In genomic region chr17:6435968-6436367, GRCh38 we compare ENCODE assay signal across 8 cellular contexts. TPM values are rescaled to one million over a fixed set of nuclear protein-coding genes. Genes with fewer than 3 reads are reported as not detected.
A peak's percentile ranks its signal among the peaks of the same experiment; 100 is the strongest.
DNase-seq lines count a peak whose midpoint lies in the region; ATAC-seq and TF ChIP-seq lines count a peak whose summit lies in the region.

No MANE protein-coding gene starts in this region.

- DNase-seq in AG04450 (ENCODE audit: low read depth, low spot score) (peak; percentile 34), NCI-H446 treated with DMSO at 0.1 percent for 48 hours (lab: John Stamatoyannopoulos, UW) (peak; percentile 28), dermis blood vessel endothelial cell (peak; percentile 83), medulla oblongata (ENCODE audit: extremely low spot score) (peak; percentile 72)
- DNase-seq in activated CD4-positive, alpha-beta T cell treated with anti-CD3 and anti-CD28 coated beads for 48 hours, result peak; percentile 73
- DNase-seq in stimulated activated CD8-positive, alpha-beta memory T cell treated with anti-CD3 and anti-CD28 coated beads, Interleukin-2, amount 100 ng/mL, for 48 hours (ENCODE audit: low read depth in 2 of 2), result peak; percentile 40 to 48

- CTCF ChIA-PET in AG04450 (lab: Charles Lee), result interaction anchor here (0.5 to 2.1 kb wide), 20 partner anchors 10 to 1185 kb away, joined by 3 to 20 read pairs (median 4); partner anchors contain the start of gene NLRP1

- peaks cover 9% of the 10 kb centered on the region for H3K27me3 ChIP-seq in AG04450 (ENCODE audit: control insufficient read depth, insufficient read depth, low read length)

- peak; percentile 84 for TF ChIP-seq CTCF in AG04450 (IDR thresholded peaks at IDR 0.05; ENCODE audit: low read depth, low read length)

- no peak overlapping the region for H3K27ac ChIP-seq in AG04450 (ENCODE audit: low read depth, low read length)

- H3K4me3 ChIP-seq in AG04450 (ENCODE audit: low read depth, low read length), result no peak overlapping the region

- H3K9me3 ChIP-seq in AG04450 (ENCODE audit: control insufficient read depth, insufficient read depth, low read length), result peaks cover 3% of the 10 kb centered on the region; the same call in 1 of the 2 replicates

- POLR2A ChIA-PET in AG04450 (lab: Yijun Ruan, JAX), result no interaction called here

- ATAC-seq in GM18867 (IDR thresholded peaks at IDR 0.05; ENCODE audit: unreplicated experiment) (peak; percentile 45), HG02642 (IDR thresholded peaks at IDR 0.05; ENCODE audit: poor library complexity, unreplicated experiment) (no peak)

RNA-seq across cellular contexts. Expression of gene AIPL1, which starts 1.0 kb away (rescaled TPM):
- polyA plus RNA-seq in AG04450 (2011; rRNA removed), result not detected in 2 replicates
- polyA minus RNA-seq in AG04450 (2011; rRNA and poly(A)+ RNA removed), result not detected in 2 replicates
- not detected in 2 replicates for total RNA-seq in dermis blood vessel endothelial cell

RNA-seq across cellular contexts. Expression of gene PIMREG, which starts 8.3 kb away (rescaled TPM):
- polyA plus RNA-seq in AG04450 (2011; rRNA removed), result 7.0 and 7.7 TPM in 2 replicates
- 4.5 and 5.0 TPM in 2 replicates for polyA minus RNA-seq in AG04450 (2011; rRNA and poly(A)+ RNA removed)
- 7.8 and 62.4 TPM in 2 replicates for total RNA-seq in dermis blood vessel endothelial cell

Comparison
In these comparisons a context has a peak if more than half of its experiments do, and no peak if none do; other contexts are left out.
1. DNase-seq: peak in every context shown above with its lines; median percentile 83 in dermis blood vessel endothelial cell; 73 in activated CD4-positive, alpha-beta T cell treated with anti-CD3 and anti-CD28 coated beads for 48 hours; 72 in medulla oblongata; 44 in stimulated activated CD8-positive, alpha-beta memory T cell treated with anti-CD3 and anti-CD28 coated beads, Interleukin-2, amount 100 ng/mL, for 48 hours; 34 in AG04450; 28 in NCI-H446 treated with DMSO at 0.1 percent for 48 hours.